Comparison of ENCODE assay signal across 3 cellular contexts in the genomic region with DNA sequence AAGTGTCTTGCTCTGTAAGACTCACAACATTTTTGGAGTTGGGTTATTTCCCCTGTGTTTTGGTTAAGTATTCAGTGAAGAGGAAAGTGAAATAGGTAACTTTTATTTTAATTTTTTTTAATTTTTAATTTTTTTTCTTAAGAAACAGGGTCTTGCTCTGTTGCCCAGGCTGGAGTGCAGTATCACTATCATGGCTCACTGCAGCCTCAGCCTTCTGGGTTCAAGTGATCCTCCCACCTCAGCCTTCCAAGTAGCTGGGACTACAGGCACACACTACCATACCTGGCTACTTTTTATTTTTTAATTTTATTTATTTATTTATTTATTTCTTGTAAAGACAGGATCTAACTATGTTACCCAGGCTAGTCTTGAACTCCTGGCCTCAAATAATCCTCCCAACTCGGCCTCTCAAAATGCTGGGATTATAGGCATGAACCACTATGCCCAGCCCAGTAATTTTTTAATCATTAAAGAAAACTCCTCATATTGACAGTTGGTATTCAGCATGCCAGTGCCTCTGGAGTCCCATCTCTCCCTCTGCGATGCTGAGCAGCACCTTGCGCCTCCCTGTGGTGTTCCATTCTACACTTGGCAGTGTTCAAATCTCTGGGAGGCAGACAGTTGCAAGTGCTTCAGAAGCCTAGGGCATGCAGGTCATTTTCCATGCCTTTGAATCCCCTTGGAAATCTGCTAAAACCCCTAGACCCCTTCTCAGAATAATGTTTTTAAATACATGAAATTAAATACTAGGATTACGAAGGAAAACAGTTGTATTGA.
TF ChIP-seq lines count a peak whose summit lies in the region.

No MANE protein-coding gene starts in this region.

TF ChIP-seq in HepG2, 621 proteins besides CTCF, POLR2A, EP300 and RAD21:
- no peak for TF ChIP-seq ZNF343 (CRISPR knock-in tag; IDR thresholded peaks at IDR 0.05)
- peak; percentile 83 for TF ChIP-seq ZNF7 (CRISPR knock-in tag; IDR thresholded peaks at IDR 0.05)

TF ChIP-seq in GM23338, 12 proteins besides CTCF, POLR2A, EP300 and RAD21 (continues in another document):
- TF ChIP-seq NANOG (IDR thresholded peaks at IDR 0.05; ENCODE audit: borderline replicate concordance), result no peak
- TF ChIP-seq POLR2AphosphoS5 (IDR thresholded peaks at IDR 0.05; ENCODE audit: low read depth), result no peak
- no peak for TF ChIP-seq ETS1 (IDR thresholded peaks at IDR 0.05)
- TF ChIP-seq EZH2 (IDR thresholded peaks at IDR 0.05; ENCODE audit: low read depth, unreplicated experiment), result no peak
- TF ChIP-seq EZH2phosphoT487 (IDR thresholded peaks at IDR 0.05; ENCODE audit: unreplicated experiment), result no peak
- no peak for TF ChIP-seq JUNB (IDR thresholded peaks at IDR 0.05; ENCODE audit: unreplicated experiment)
- TF ChIP-seq STAT1 (IDR thresholded peaks at IDR 0.05; ENCODE audit: unreplicated experiment), result no peak
- no peak for TF ChIP-seq CREB1 (CRISPR knock-in tag; IDR thresholded peaks at IDR 0.05; ENCODE audit: low read depth)
- TF ChIP-seq REST (IDR thresholded peaks at IDR 0.05; ENCODE audit: unreplicated experiment), result no peak
- no peak for TF ChIP-seq ZNF331 (CRISPR knock-in tag; IDR thresholded peaks at IDR 0.05; ENCODE audit: low read depth)
- no peak for TF ChIP-seq ZNF114 (CRISPR knock-in tag; IDR thresholded peaks at IDR 0.05)

TF ChIP-seq in WTC11, 78 proteins besides CTCF, POLR2A, EP300 and RAD21:
- peak; percentile 67; the same call in 1 of the 2 replicates for TF ChIP-seq ZNF121 (CRISPR knock-in tag; IDR thresholded peaks at IDR 0.05)
- no peak for TF ChIP-seq E2F4 (CRISPR knock-in tag; IDR thresholded peaks at IDR 0.05; ENCODE audit: borderline replicate concordance, low read depth)
- TF ChIP-seq CREB1 (CRISPR knock-in tag; IDR thresholded peaks at IDR 0.05), result no peak
